8 cellular contexts compared by ENCODE assay signal in the genomic region with DNA sequence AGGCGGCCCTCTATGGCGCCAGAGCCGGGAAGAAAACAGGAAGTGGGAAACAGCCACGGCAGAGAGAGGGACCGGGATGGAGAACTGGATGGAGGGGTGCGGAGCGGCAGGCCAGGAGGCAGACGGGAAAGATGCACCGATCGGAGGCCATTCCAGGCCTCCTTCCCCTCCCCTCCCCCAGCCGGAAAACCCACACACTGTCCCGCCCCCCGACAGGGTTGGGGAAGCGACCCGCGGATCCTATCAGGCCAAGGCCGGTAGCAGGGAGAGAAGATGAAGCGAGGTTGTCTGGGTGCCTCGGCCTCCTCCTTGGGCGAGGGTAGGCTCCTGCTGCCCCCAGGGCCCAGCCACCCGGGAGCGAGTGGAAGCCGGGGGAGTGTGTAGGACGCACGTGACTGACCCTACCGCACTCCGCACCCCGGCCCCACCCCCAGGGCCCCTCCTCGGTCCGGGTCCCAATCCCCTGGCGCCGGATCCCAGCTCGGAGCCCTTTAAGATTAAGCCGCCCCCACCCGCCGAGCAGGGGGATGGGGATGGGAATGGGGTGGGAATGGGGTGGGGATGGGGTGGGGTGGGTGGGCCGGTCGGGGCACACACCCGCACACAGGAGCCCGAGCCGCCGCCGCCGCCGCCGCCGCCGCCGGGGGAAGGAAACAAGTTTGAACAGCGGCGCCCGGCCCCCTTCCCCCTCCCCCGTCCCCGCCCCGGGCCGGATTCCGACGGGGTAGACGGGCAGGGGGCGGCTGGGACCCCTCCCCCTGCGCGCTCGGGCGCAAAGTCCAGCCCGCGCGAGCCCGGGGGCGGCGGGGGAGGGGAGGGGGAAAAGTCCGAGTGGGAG. TPM values are rescaled to one million over a fixed set of nuclear protein-coding genes. Genes with fewer than 3 reads are reported as not detected.
DNase-seq lines count a peak whose midpoint lies in the region; ATAC-seq and TF ChIP-seq lines count a peak whose summit lies in the region.

No MANE protein-coding gene starts in this region.

- H3K27ac Mint-ChIP-seq in activated naive CD8-positive, alpha-beta T cell treated with anti-CD3 and anti-CD28 coated beads for 36 hours: peak overlapping the region; percentile 95

- peak; percentile 14 for ATAC-seq in HG03439 (IDR thresholded peaks at IDR 0.05; ENCODE audit: unreplicated experiment)
- ATAC-seq in HG03460 (IDR thresholded peaks at IDR 0.05; ENCODE audit: unreplicated experiment): no peak
- no peak for ATAC-seq in HG03565 (IDR thresholded peaks at IDR 0.05; ENCODE audit: unreplicated experiment)

- DNase-seq in GM12864 (ENCODE audit: low read depth) (no peak), SK-N-DZ (ENCODE audit: low spot score) (peak; percentile 47), cardiac septum (ENCODE audit: low spot score) (peak; percentile 80), pons (ENCODE audit: low spot score) (peak; percentile 29)
- DNase-seq in activated naive CD8-positive, alpha-beta T cell treated with anti-CD3 and anti-CD28 coated beads for 36 hours: peak; percentile 70

- TF ChIP-seq CTCF in GM12864 (IDR thresholded peaks at IDR 0.05; ENCODE audit: low read depth, low read length, missing control alignments): no peak

- peak overlapping the region; percentile 74 for H3K4me3 ChIP-seq in GM12864 (ENCODE audit: low read depth, low read length)

- intact Hi-C loops in cardiac septum (cut with DNase I): no loop called here

- peak overlapping the region; percentile 95 for H3K4me3 Mint-ChIP-seq in activated naive CD8-positive, alpha-beta T cell treated with anti-CD3 and anti-CD28 coated beads for 36 hours

- no peaks in the 10 kb centered on the region for H3K27me3 Mint-ChIP-seq in activated naive CD8-positive, alpha-beta T cell treated with anti-CD3 and anti-CD28 coated beads for 36 hours

- H3K36me3 Mint-ChIP-seq in activated naive CD8-positive, alpha-beta T cell treated with anti-CD3 and anti-CD28 coated beads for 36 hours: peaks cover 21% of the 10 kb centered on the region

- H3K4me1 Mint-ChIP-seq in activated naive CD8-positive, alpha-beta T cell treated with anti-CD3 and anti-CD28 coated beads for 36 hours: peaks cover 29% of the 10 kb centered on the region

- no peaks in the 10 kb centered on the region for H3K9me3 Mint-ChIP-seq in activated naive CD8-positive, alpha-beta T cell treated with anti-CD3 and anti-CD28 coated beads for 36 hours

RNA-seq across cellular contexts. Expression of gene ERF, which starts 1.5 kb away (rescaled TPM):
- polyA plus RNA-seq in SK-N-DZ (2014; cell fraction: cytosol; rRNA removed): 30.2 and 33.4 TPM in 2 replicates
- polyA plus RNA-seq in SK-N-DZ (2014; cell fraction: nucleus; rRNA removed): 69.8 and 78.5 TPM in 2 replicates
- 10 to 100 TPM; 62.9 to 66.0 TPM for total RNA-seq in activated naive CD8-positive, alpha-beta T cell treated with anti-CD3 and anti-CD28 coated beads for 36 hours
- 37.4 TPM for total RNA-seq in cardiac septum

RNA-seq across cellular contexts. Expression of gene GSK3A, which starts 11.1 kb away (rescaled TPM):
- polyA plus RNA-seq in SK-N-DZ (2014; cell fraction: cytosol; rRNA removed): 39.7 and 55.9 TPM in 2 replicates
- 26.7 and 35.8 TPM in 2 replicates for polyA plus RNA-seq in SK-N-DZ (2014; cell fraction: nucleus; rRNA removed)
- 10 to 100 TPM; 38.2 to 39.0 TPM for total RNA-seq in activated naive CD8-positive, alpha-beta T cell treated with anti-CD3 and anti-CD28 coated beads for 36 hours
- 39.6 TPM for total RNA-seq in cardiac septum

RNA-seq across cellular contexts. Expression of gene CIC, which starts 15.6 kb away (rescaled TPM):
- 14.2 and 17.4 TPM in 2 replicates for polyA plus RNA-seq in SK-N-DZ (2014; cell fraction: cytosol; rRNA removed)
- 35.7 and 42.1 TPM in 2 replicates for polyA plus RNA-seq in SK-N-DZ (2014; cell fraction: nucleus; rRNA removed)
- 10 to 100 TPM; 43.8 to 50.4 TPM for total RNA-seq in activated naive CD8-positive, alpha-beta T cell treated with anti-CD3 and anti-CD28 coated beads for 36 hours
- total RNA-seq in cardiac septum: 51.3 TPM

RNA-seq across cellular contexts. Expression of gene ZNF526, which starts 33.4 kb away (rescaled TPM):
- polyA plus RNA-seq in SK-N-DZ (2014; cell fraction: cytosol; rRNA removed): 7.7 and 9.3 TPM in 2 replicates
- 5.6 and 6.5 TPM in 2 replicates for polyA plus RNA-seq in SK-N-DZ (2014; cell fraction: nucleus; rRNA removed)
- 10 to 100 TPM; 12.1 to 14.5 TPM for total RNA-seq in activated naive CD8-positive, alpha-beta T cell treated with anti-CD3 and anti-CD28 coated beads for 36 hours
- 4.1 TPM for total RNA-seq in cardiac septum

RNA-seq across cellular contexts. Expression of gene DEDD2, which starts 36.0 kb away (rescaled TPM):
- 50.8 and 59.3 TPM in 2 replicates for polyA plus RNA-seq in SK-N-DZ (2014; cell fraction: cytosol; rRNA removed)
- 44.6 and 50.5 TPM in 2 replicates for polyA plus RNA-seq in SK-N-DZ (2014; cell fraction: nucleus; rRNA removed)
- 10 to 100 TPM; 16.2 to 17.6 TPM for total RNA-seq in activated naive CD8-positive, alpha-beta T cell treated with anti-CD3 and anti-CD28 coated beads for 36 hours
- total RNA-seq in cardiac septum: 10.2 TPM
